ENCODE assay signal across 2 cellular contexts in the genomic region with DNA sequence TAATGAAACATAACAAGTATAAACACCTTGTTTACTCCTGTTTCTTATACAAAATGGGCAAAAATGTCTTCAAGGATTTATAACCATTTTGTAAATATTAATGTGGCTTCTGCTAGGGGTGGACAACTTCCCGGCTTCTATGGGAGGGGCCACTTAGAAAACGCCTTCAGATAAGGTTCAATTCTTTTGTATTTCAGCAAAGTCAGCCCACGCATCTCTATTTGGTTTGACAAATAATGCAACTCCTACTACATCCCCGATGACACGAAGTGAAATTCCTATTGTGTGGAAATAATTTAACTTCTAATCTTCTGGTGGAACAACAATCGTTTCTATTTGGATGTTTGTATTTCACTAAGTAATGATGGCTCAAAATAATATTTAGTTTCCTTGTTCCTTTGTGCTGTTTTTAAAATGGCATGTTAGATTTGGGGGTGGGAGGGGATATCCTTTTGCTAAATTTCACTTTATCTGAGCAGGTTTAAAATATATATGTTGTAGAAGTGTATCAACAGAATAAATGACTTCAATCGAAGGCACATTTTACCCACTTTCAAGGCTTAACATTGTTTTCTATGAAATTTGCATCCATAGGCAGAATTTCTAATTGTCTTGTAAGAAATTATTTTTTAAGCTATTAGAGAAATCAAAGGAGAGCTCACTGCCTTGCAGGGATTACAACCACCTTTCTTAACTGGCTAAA.
TF ChIP-seq lines count a peak whose summit lies in the region.

No MANE protein-coding gene starts in this region.

TF ChIP-seq in SK-N-SH, 30 proteins besides CTCF, POLR2A, EP300 and RAD21:
- TF ChIP-seq FOSL2 (IDR thresholded peaks at IDR 0.05; ENCODE audit: borderline replicate concordance, low read depth), result no peak
- TF ChIP-seq RXRA (IDR thresholded peaks at IDR 0.05; ENCODE audit: borderline replicate concordance, low read depth), result no peak
- no peak for TF ChIP-seq IRF3 (IDR thresholded peaks at IDR 0.05; ENCODE audit: low read depth, low read length)
- TF ChIP-seq FOXM1 (IDR thresholded peaks at IDR 0.05; ENCODE audit: low read depth), result no peak
- TF ChIP-seq CHD2 (IDR thresholded peaks at IDR 0.05; ENCODE audit: low read length, partially characterized antibody), result no peak
- TF ChIP-seq YY1 (IDR thresholded peaks at IDR 0.05; ENCODE audit: low read depth), result no peak
- TF ChIP-seq SIN3A (IDR thresholded peaks at IDR 0.05; ENCODE audit: borderline replicate concordance, low read depth, low read length), result no peak
- no peak for TF ChIP-seq EZH2phosphoT487 (IDR thresholded peaks at IDR 0.05; ENCODE audit: borderline replicate concordance, low read depth)
- no peak for TF ChIP-seq GATA2 (CRISPR knock-in tag; IDR thresholded peaks at IDR 0.05)
- TF ChIP-seq NFIC (IDR thresholded peaks at IDR 0.05; ENCODE audit: borderline replicate concordance), result no peak
- no peak for TF ChIP-seq MEF2A (IDR thresholded peaks at IDR 0.05; ENCODE audit: borderline replicate concordance, low read depth)
- no peak for TF ChIP-seq TAF1 (IDR thresholded peaks at IDR 0.05; ENCODE audit: borderline replicate concordance, low read depth, low read length)
- TF ChIP-seq SMC3 (IDR thresholded peaks at IDR 0.05; ENCODE audit: low read depth, low read length), result no peak
- no peak for TF ChIP-seq JUND (IDR thresholded peaks at IDR 0.05)
- TF ChIP-seq GABPA (IDR thresholded peaks at IDR 0.05; ENCODE audit: low read depth), result no peak
- no peak for TF ChIP-seq POLR2AphosphoS5 (IDR thresholded peaks at IDR 0.05; ENCODE audit: low read depth, low read length)
- TF ChIP-seq RCOR1 (IDR thresholded peaks at IDR 0.05; ENCODE audit: low read length), result no peak
TF ChIP-seq in SK-N-SH: peak in this region for 0.

TF ChIP-seq in SK-N-SH treated with all-trans-retinoic acid at 6 μM for 48 hours, 23 proteins besides CTCF, POLR2A, EP300 and RAD21:
- TF ChIP-seq BACH2 (CRISPR knock-in tag; IDR thresholded peaks at IDR 0.05; ENCODE audit: borderline replicate concordance) (no peak), ZNF565 (CRISPR knock-in tag; conservative IDR thresholded peaks at IDR 0.05; ENCODE audit: low read depth) (no peak), RARB (CRISPR knock-in tag; IDR thresholded peaks at IDR 0.05) (no peak), SNAI2 (CRISPR knock-in tag; IDR thresholded peaks at IDR 0.05) (no peak), GLIS3 (CRISPR knock-in tag; IDR thresholded peaks at IDR 0.05) (no peak)
